Comparison of ENCODE assay signal across 10 cellular contexts in the genomic region with DNA sequence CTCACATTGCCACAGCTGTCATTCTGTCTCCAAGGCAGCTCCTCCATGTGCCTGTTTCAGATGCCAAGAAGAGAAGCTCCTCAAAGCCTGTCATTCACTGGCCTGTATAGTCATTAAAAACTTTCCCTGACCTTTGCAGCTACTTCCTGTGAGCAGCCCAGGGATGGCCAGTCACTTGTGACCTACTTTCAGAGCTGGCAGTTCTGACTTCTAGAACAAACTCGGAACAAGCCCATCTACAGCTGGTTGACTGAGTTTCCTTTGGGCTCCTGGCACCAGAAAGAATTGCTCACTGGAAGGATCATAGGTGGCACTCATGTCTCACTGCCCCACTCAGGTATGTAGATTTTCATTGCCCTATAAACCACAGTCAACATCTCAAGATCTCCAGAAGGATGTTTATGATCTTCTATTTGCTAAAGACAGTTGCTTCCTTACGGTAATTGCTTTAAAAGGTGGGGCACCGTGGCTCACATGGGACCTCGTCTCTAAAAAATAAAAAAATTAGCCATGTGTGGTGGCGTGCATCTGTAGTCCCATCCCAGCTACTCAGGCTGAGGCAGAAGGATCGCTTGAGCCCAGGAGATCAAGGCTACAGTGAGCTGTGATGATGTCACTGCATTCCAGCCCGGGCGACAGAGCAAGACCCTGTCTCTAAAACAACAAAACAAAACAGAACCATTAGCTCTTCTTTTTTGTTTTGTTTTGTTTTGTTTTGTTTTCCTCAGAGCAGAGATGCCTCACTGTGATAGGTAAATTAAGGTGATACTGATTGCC. TPM values are rescaled to one million over a fixed set of nuclear protein-coding genes. Genes with fewer than 3 reads are reported as not detected.
DNase-seq lines count a peak whose midpoint lies in the region; ATAC-seq and TF ChIP-seq lines count a peak whose summit lies in the region.
"Had no signal": no experiment of that assay in that cellular context is flagged by ENCODE, and none has a peak within 500 bp of the region (broad histone marks: within the 10 kb centered on the region; RNA-seq: fewer than 3 reads in every experiment).

No MANE protein-coding gene starts in this region.

- H3K27ac ChIP-seq in heart right ventricle = peak overlapping the region in 2 of 10 donors; percentile 10 to 44

- H3K9me3 ChIP-seq in heart right ventricle = peaks cover 0 to 11% (median 0%) of the 10 kb centered on the region in 11 donors

- WGBS in heart right ventricle, 2 donors = 74 to 78% methylated on average over 8 of the region's 8 CpGs

- no peak overlapping the region for H3K4me3 ChIP-seq in heart right ventricle

- DNase-seq in EH (ENCODE audit: low read depth) = peak; percentile 74
- DNase-seq in LHCN-M2 (ENCODE audit: low read depth) = peak; percentile 71
- DNase-seq in heart right ventricle = no peak
- DNase-seq in pons (ENCODE audit: low spot score) = peak; percentile 44
- no peak for DNase-seq in H4 (ENCODE audit: low spot score)
- no peak for DNase-seq in iPS-NIHi7 (ENCODE audit: extremely low spot score)
- no peak for DNase-seq in DMS114 treated with DMSO at 0.1 percent for 48 hours (lab: John Stamatoyannopoulos, UW; ENCODE audit: unreplicated experiment)
- DNase-seq: NCI-H524, posterior cingulate gyrus had no signal

- TF ChIP-seq CTCF in heart right ventricle (IDR thresholded peaks at IDR 0.05) = no peak

- H3K36me3 ChIP-seq in heart right ventricle = no peaks in the 10 kb centered on the region

- H3K27me3 ChIP-seq in heart right ventricle = no peaks in the 10 kb centered on the region

- intact Hi-C loops in heart right ventricle (cut with DNase I) = loop anchor here in 1 of 10 donors (5.0 kb wide), 1 partner anchor 44 kb away; no protein-coding TSS in a partner anchor

- ATAC-seq in heart right ventricle (peak; percentile 43 to 96 (median 62)), HG02973 (IDR thresholded peaks at IDR 0.05; ENCODE audit: unreplicated experiment) (no peak)

- H3K4me1 ChIP-seq in heart right ventricle = peaks cover 3 to 50% (median 15%) of the 10 kb centered on the region in 9 donors

RNA-seq across cellular contexts. Expression of gene ATP13A3, which starts 11.2 kb away (rescaled TPM):
- total RNA-seq in LHCN-M2 (2014; rRNA removed) = 169 and 175 TPM in 2 replicates
- 22.9 TPM for polyA plus RNA-seq in LHCN-M2 (2012)
- 100 to 1,000 TPM in 5 of 10 donors, 10 to 100 TPM in 5; 60.3 to 195 (median 109) TPM for total RNA-seq in heart right ventricle
- polyA plus RNA-seq in heart right ventricle = 10 to 100 TPM; 31.0 to 45.9 TPM
- 66.1 and 83.2 TPM in 2 replicates for total RNA-seq in H4 (2014; rRNA removed; shearing (Covaris generic))

Comparison
In these comparisons a context has a peak if more than half of its experiments do, and no peak if none do; other contexts are left out.
1. DNase-seq: peak in EH (single experiment), LHCN-M2 (single experiment) and pons (single experiment); none in heart right ventricle (0 of 2), H4 (single experiment), iPS-NIHi7 (single experiment) and DMS114 treated with DMSO at 0.1 percent for 48 hours (single experiment).